Comparison of ENCODE assay signal across 12 cellular contexts in genomic region chr4:84497220-84497834, GRCh38. TPM values are rescaled to one million over a fixed set of nuclear protein-coding genes. Genes with fewer than 3 reads are reported as not detected.
DNase-seq lines count a peak whose midpoint lies in the region; ATAC-seq and TF ChIP-seq lines count a peak whose summit lies in the region.
"Had no signal": no experiment of that assay in that cellular context is flagged by ENCODE, and none has a peak within 500 bp of the region (broad histone marks: within the 10 kb centered on the region; RNA-seq: fewer than 3 reads in every experiment).

No MANE protein-coding gene starts in this region.

- no peak overlapping the region for H3T11ph ChIP-seq in H9 (ENCODE audit: low read length)

- no peak overlapping the region for H3K14ac ChIP-seq in H9 (ENCODE audit: insufficient read depth, low read length)

- H3K79me2 ChIP-seq in H9 (ENCODE audit: insufficient read depth, low read length) = no peaks in the 10 kb centered on the region

- H3K4ac ChIP-seq in H9 (ENCODE audit: low read depth, low read length) = no peak overlapping the region

- ATAC-seq in naive B cell (ENCODE audit: low read depth in 2 of 2) (no peak), GM18517 (IDR thresholded peaks at IDR 0.05; ENCODE audit: unreplicated experiment) (no peak), HG03565 (IDR thresholded peaks at IDR 0.05; ENCODE audit: unreplicated experiment) (no peak)

- H4K8ac ChIP-seq in H9 (replicated peaks; ENCODE audit: insufficient read length, low read depth, low read length) = no peak overlapping the region

- no peaks in the 10 kb centered on the region; the same call in 1 of the 2 replicates for H3K4me1 ChIP-seq in H9 (ENCODE audit: insufficient read depth, low read length)

- H3K79me1 ChIP-seq in H9 (ENCODE audit: insufficient read depth, low read depth, low read length, poor library complexity, severe bottlenecking) = no peaks in the 10 kb centered on the region

- H2BK20ac ChIP-seq in H9 (ENCODE audit: low read depth, low read length, poor library complexity, severe bottlenecking) = no peak overlapping the region

- H3K4me3 Mint-ChIP-seq in H9 (peak overlapping the region; percentile 72 to 83), naive B cell (peak overlapping the region in 7 of 8 donors; percentile 60 to 80 (median 68))
- H3K4me3 Mint-ChIP-seq: HFFc6 had no signal

- H4K20me1 ChIP-seq in H9 (ENCODE audit: control insufficient read depth, insufficient read depth, insufficient read length) = peaks cover 3% of the 10 kb centered on the region

- H4K5ac ChIP-seq in H9 (ENCODE audit: insufficient read length, low read depth, low read length) = no peak overlapping the region

- no peak overlapping the region for H3K9ac ChIP-seq in H9 (ENCODE audit: extremely low read depth, insufficient read length, low read length)

- H2AK5ac ChIP-seq in H9 (ENCODE audit: insufficient read length, low read length) = no peak overlapping the region

- H3K36me3 Mint-ChIP-seq in H9 (ENCODE audit: insufficient read depth in 1 of 3, low read depth in 3 of 3) = no peaks in the 10 kb centered on the region; a peak in 1 of 7 replicates
- H3K36me3 Mint-ChIP-seq in naive B cell = peaks cover 14 to 29% of the 10 kb centered on the region in 2 donors

- DNase-seq in AG08396 (ENCODE audit: low spot score) (peak; percentile 44), H9 (peak; percentile 36), brain microvascular endothelial cell (no peak), naive B cell (no peak), NCI-H2029 treated with DMSO at 0.1 percent for 48 hours (lab: John Stamatoyannopoulos, UW) (no peak), NCI-H524 treated with DMSO at 0.1 percent for 48 hours (lab: John Stamatoyannopoulos, UW) (no peak)
- DNase-seq: gastrocnemius medialis, HFFc6, NCI-H1417 treated with DMSO at 0.1 percent for 48 hours had no signal

- no peak overlapping the region for H2BK5ac ChIP-seq in H9 (ENCODE audit: insufficient read length, low read length)

- H3K27me3 ChIP-seq in H9 (ENCODE audit: insufficient read depth, low read length) (peaks cover 81% of the 10 kb centered on the region), brain microvascular endothelial cell (replicated peaks) (peaks cover 25% of the 10 kb centered on the region)

- no peak overlapping the region for H4K91ac ChIP-seq in H9 (ENCODE audit: insufficient read length, low read depth, low read length)

- in situ Hi-C loops in brain microvascular endothelial cell (cut with HindIII; ENCODE audit: low pct_ligation_motif_present, low sequenced_read_pairs) = no loop called here

- H3K4me3 ChIP-seq in brain microvascular endothelial cell (ENCODE audit: low read depth, low read length) = peak overlapping the region; percentile 68

- H3K18ac ChIP-seq in H9 (ENCODE audit: insufficient read length, low read depth, low read length) = no peak overlapping the region

- H2BK120ac ChIP-seq in H9 (ENCODE audit: low read depth, low read length, poor library complexity, severe bottlenecking) = no peak overlapping the region

- no peak overlapping the region for H2BK15ac ChIP-seq in H9 (ENCODE audit: low read depth, low read length)

- H3K9me3 Mint-ChIP-seq in H9 (peaks cover 0 to 3% of the 10 kb centered on the region in 2 experiments; a peak in 1 of 5 replicates), naive B cell (peaks cover 0 to 64% (median 28%) of the 10 kb centered on the region in 7 donors)

- H3K56ac ChIP-seq in H9 (ENCODE audit: insufficient read length, low read depth, low read length) = no peak overlapping the region

- no CpG with 5 or more reads among the region's 59 CpGs for WGBS in H9 (ENCODE audit: extremely low coverage, insufficient read length, low lambda C conversion rate)

- H3K23ac ChIP-seq in H9 (ENCODE audit: insufficient read length, low read depth, low read length) = no peak overlapping the region

- no peak overlapping the region for H2BK12ac ChIP-seq in H9 (ENCODE audit: insufficient read length, low read depth, low read length)

- H3K4me1 Mint-ChIP-seq in H9 (peaks cover 49 to 67% of the 10 kb centered on the region in 2 experiments), naive B cell (peaks cover 22 to 35% (median 34%) of the 10 kb centered on the region in 3 donors)

- peaks cover 28% of the 10 kb centered on the region for H3K23me2 ChIP-seq in H9 (ENCODE audit: insufficient read length, low read depth, low read length, poor library complexity, severe bottlenecking)

- peak overlapping the region; percentile 47 for H3K4me2 ChIP-seq in H9 (ENCODE audit: insufficient read depth, insufficient read length, low read length)

- H3K36me3 ChIP-seq in brain microvascular endothelial cell (replicated peaks) = no peaks in the 10 kb centered on the region
- H3K36me3 ChIP-seq: gastrocnemius medialis had no signal

- H3K27me3 Mint-ChIP-seq in H9 (ENCODE audit: low read depth) (peaks cover 98% of the 10 kb centered on the region), naive B cell (peaks cover 70 to 80% (median 78%) of the 10 kb centered on the region in 3 donors)

- H3K27ac Mint-ChIP-seq in H9 = no peak overlapping the region
- H3K27ac Mint-ChIP-seq in naive B cell = peak overlapping the region in 4 of 6 donors; percentile 45 to 87 (median 66)
- H3K27ac Mint-ChIP-seq: HFFc6 had no signal

- no peak for TF ChIP-seq CTCF in H9 (conservative IDR thresholded peaks at IDR 0.05)
- TF ChIP-seq CTCF in brain microvascular endothelial cell (IDR thresholded peaks at IDR 0.05; ENCODE audit: low read depth, low read length, missing control alignments) = no peak

- no peaks in the 10 kb centered on the region for H3K9me3 ChIP-seq in H9 (ENCODE audit: control insufficient read depth, low read depth, low read length)
- H3K9me3 ChIP-seq: gastrocnemius medialis had no signal

- no peak overlapping the region for H2AFZ ChIP-seq in H9 (ENCODE audit: low read length)

- H3K27ac ChIP-seq in H9 (ENCODE audit: insufficient read length, low read depth, low read length) = no peak overlapping the region
- no peak overlapping the region for H3K27ac ChIP-seq in brain microvascular endothelial cell
- H3K27ac ChIP-seq: gastrocnemius medialis had no signal

RNA-seq across cellular contexts. Expression of gene NKX6-1, which starts 1.8 kb away (rescaled TPM):
- 0.09 TPM in 1 of 2 replicates, not detected in the other for total RNA-seq in H9 (2021)
- not detected for polyA plus RNA-seq in naive B cell (ENCODE audit: low read depth in 6 of 6)
- total RNA-seq: activated CD8-positive, alpha-beta memory T cell treated with anti-CD3 and anti-CD28 coated beads for 36 hours; gastrocnemius medialis; HFFc6 had no signal

Comparison
In these comparisons a context has a peak if more than half of its experiments do, and no peak if none do; other contexts are left out.
1. DNase-seq: peak in AG08396 (single experiment) and H9 (single experiment); none in brain microvascular endothelial cell (single experiment), naive B cell (single experiment), NCI-H2029 treated with DMSO at 0.1 percent for 48 hours (single experiment) and NCI-H524 treated with DMSO at 0.1 percent for 48 hours (single experiment).
2. H3K27ac Mint-ChIP-seq: peak in naive B cell (4 of 6); none in H9 (0 of 3).